Comparison of ENCODE assay signal across 10 cellular contexts in genomic region chr11:8055111-8055835, GRCh38. TPM values are rescaled to one million over a fixed set of nuclear protein-coding genes. Genes with fewer than 3 reads are reported as not detected.
DNase-seq lines count a peak whose midpoint lies in the region; ATAC-seq and TF ChIP-seq lines count a peak whose summit lies in the region.
"Had no signal": no experiment of that assay in that cellular context is flagged by ENCODE, and none has a peak within 500 bp of the region (broad histone marks: within the 10 kb centered on the region; RNA-seq: fewer than 3 reads in every experiment).

No MANE protein-coding gene starts in this region.

- no CpG with 5 or more reads among the region's 7 CpGs for WGBS in IMR-90 (ENCODE audit: extremely low coverage in 2 of 2, insufficient read length in 1 of 2), 2 experiments

- H3K56ac ChIP-seq in IMR-90 (ENCODE audit: extremely low read depth, insufficient read depth, low read length), result no peak overlapping the region

- in situ Hi-C loops in IMR-90 (cut with MboI; ENCODE audit: low sequenced_read_pairs), result no loop called here

- no TSS peak for BruUV-seq in IMR-90 (replicated peaks; lab: Mats Ljungman, UMichigan)

- no peak overlapping the region for H3K23ac ChIP-seq in IMR-90 (ENCODE audit: low read depth, low read length)

- TF ChIP-seq POLR2A in IMR-90 (IDR thresholded peaks at IDR 0.05; ENCODE audit: low read depth, low read length), result no peak

- H3K4me3 ChIP-seq in GM06990 (replicated peaks; ENCODE audit: low read depth, low read length) (no peak overlapping the region), IMR-90 (ENCODE audit: insufficient read depth, low read depth, low read length) (no peak overlapping the region), choroid plexus epithelial cell (ENCODE audit: low read depth, low read length) (no peak overlapping the region), neural cell (ENCODE audit: low read length) (peak overlapping the region; percentile 6)

- H3K9ac ChIP-seq in IMR-90 (ENCODE audit: low read depth, low read length) (no peak overlapping the region), neural cell (ENCODE audit: low read length) (peak overlapping the region; percentile 19)

- no peak overlapping the region for H2BK20ac ChIP-seq in IMR-90 (ENCODE audit: low read depth, low read length)

- no peaks in the 10 kb centered on the region for H3K79me1 ChIP-seq in IMR-90 (ENCODE audit: low read depth in 1 of 2, low read length in 2 of 2)

- no peak overlapping the region for H2BK120ac ChIP-seq in IMR-90 (ENCODE audit: low read depth, low read length)

- TF ChIP-seq CTCF in GM06990 (IDR thresholded peaks at IDR 0.05; ENCODE audit: insufficient read depth, low read length, poor library complexity, severe bottlenecking), result peak; percentile 34
- peak; percentile 11; the same call in 1 of the 2 replicates for TF ChIP-seq CTCF in IMR-90 (conservative IDR thresholded peaks at IDR 0.05; ENCODE audit: low read depth, low read length)
- TF ChIP-seq CTCF in choroid plexus epithelial cell (conservative IDR thresholded peaks at IDR 0.05; ENCODE audit: low read depth, low read length), result peak; percentile 34
- TF ChIP-seq CTCF in neural cell (IDR thresholded peaks at IDR 0.05; ENCODE audit: poor library complexity, severe bottlenecking), result peak; percentile 57

- H2AK5ac ChIP-seq in IMR-90 (ENCODE audit: low read depth, low read length), result no peak overlapping the region

- H3K4me1 ChIP-seq in IMR-90 (ENCODE audit: control insufficient read depth, insufficient read depth, low read length), result peaks cover 2% of the 10 kb centered on the region; the same call in 1 of the 2 replicates

- H3K9me2 ChIP-seq in neural cell (ENCODE audit: insufficient read depth, low read length), result no peaks in the 10 kb centered on the region

- H3K4me2 ChIP-seq in IMR-90 (ENCODE audit: low read depth, low read length) (no peak overlapping the region), neural cell (ENCODE audit: low read length) (no peak overlapping the region)

- no peak overlapping the region for H2AK9ac ChIP-seq in IMR-90 (replicated peaks; ENCODE audit: low read depth, low read length, poor library complexity)

- no peak overlapping the region for H4K91ac ChIP-seq in IMR-90 (ENCODE audit: insufficient read depth, low read depth, low read length)

- H3K27ac ChIP-seq in IMR-90 (ENCODE audit: insufficient read depth, low read length), result no peak overlapping the region
- H3K27ac ChIP-seq in neural cell (ENCODE audit: low read length), result peak overlapping the region; percentile 37

- no peak overlapping the region for H2BK5ac ChIP-seq in IMR-90 (ENCODE audit: low read depth, low read length, poor library complexity, severe bottlenecking)

- peaks cover 7% of the 10 kb centered on the region for H3K9me1 ChIP-seq in IMR-90 (ENCODE audit: insufficient read depth, low read length)

- TF ChIP-seq RAD21 in IMR-90 (IDR thresholded peaks at IDR 0.05; ENCODE audit: low read length) (no peak), neural cell (conservative IDR thresholded peaks at IDR 0.05) (peak; percentile 19)

- H4K20me1 ChIP-seq in IMR-90 (ENCODE audit: insufficient read depth, low read length) (no peaks in the 10 kb centered on the region), neural cell (ENCODE audit: insufficient read depth) (no peaks in the 10 kb centered on the region)

- H3K14ac ChIP-seq in IMR-90 (replicated peaks; ENCODE audit: low read depth, low read length), result no peak overlapping the region

- POLR2A ChIA-PET in IMR-90 (lab: Charles Lee; ENCODE audit: unreplicated experiment), result no interaction called here

- H3K18ac ChIP-seq in IMR-90 (ENCODE audit: low read depth, low read length), result no peak overlapping the region

- no peaks in the 10 kb centered on the region for H3K9me3 ChIP-seq in IMR-90 (ENCODE audit: control insufficient read depth, insufficient read depth, low read length)
- H3K9me3 ChIP-seq in neural cell (ENCODE audit: low read length), result no peaks in the 10 kb centered on the region

- DNase-seq in GM06990 (ENCODE audit: extremely low read depth, insufficient read length), result no peak
- DNase-seq in IMR-90, result no peak
- peak; percentile 9 for DNase-seq in choroid plexus epithelial cell (ENCODE audit: low read depth)
- DNase-seq in NCI-H2029 treated with DMSO at 0.1 percent for 48 hours (lab: John Stamatoyannopoulos, UW), result no peak
- DNase-seq in stimulated activated CD4-positive, alpha-beta T cell treated with anti-CD3 and anti-CD28 coated beads, Interleukin-15, amount 100 ng/mL, for 24 hours, result no peak
- DNase-seq in NCI-H128 (lab: John Stamatoyannopoulos, UW; ENCODE audit: unreplicated experiment), result no peak
- DNase-seq in SHP77 treated with DMSO at 0.1 percent for 48 hours (lab: John Stamatoyannopoulos, UW), result no peak
- DNase-seq: COR-L47, natural killer cell had no signal

- ATAC-seq in IMR-90 (ENCODE audit: low read depth), result no peak

- no peaks in the 10 kb centered on the region for H3F3A ChIP-seq in neural cell (ENCODE audit: insufficient read depth, low read length, poor library complexity, severe bottlenecking)

- H2AFZ ChIP-seq in IMR-90 (replicated peaks; ENCODE audit: low read length, poor library complexity) (no peak overlapping the region), neural cell (ENCODE audit: low read depth, low read length) (no peak overlapping the region)

- H2BK15ac ChIP-seq in IMR-90 (ENCODE audit: low read depth, low read length), result no peak overlapping the region

- TF ChIP-seq EP300 in neural cell (conservative IDR thresholded peaks at IDR 0.05; ENCODE audit: poor library complexity, severe bottlenecking), result no peak

- H4K5ac ChIP-seq in IMR-90 (ENCODE audit: low read depth, low read length), result no peak overlapping the region

- no peaks in the 10 kb centered on the region; the same call in 1 of the 2 replicates for H3K27me3 ChIP-seq in GM06990 (replicated peaks; ENCODE audit: control insufficient read depth, insufficient read depth, low read length)
- peaks cover 2% of the 10 kb centered on the region for H3K27me3 ChIP-seq in IMR-90 (ENCODE audit: control insufficient read depth, insufficient read depth, low read length)
- no peaks in the 10 kb centered on the region for H3K27me3 ChIP-seq in neural cell (ENCODE audit: insufficient read depth, low read depth, low read length)

- dilution Hi-C loops in IMR-90 (cut with HindIII; ENCODE audit: low sequenced_read_pairs, unreplicated experiment), result no loop called here

- H3K36me3 ChIP-seq in GM06990 (ENCODE audit: control insufficient read depth, insufficient read depth, low read length), result no peaks in the 10 kb centered on the region
- H3K36me3 ChIP-seq in IMR-90 (ENCODE audit: control insufficient read depth, insufficient read depth, low read length), result no peaks in the 10 kb centered on the region
- no peaks in the 10 kb centered on the region for H3K36me3 ChIP-seq in neural cell (ENCODE audit: insufficient read depth, low read length)

- intact Hi-C loops in IMR-90 (cut with micrococcal nuclease), result no loop called here

- H4K8ac ChIP-seq in IMR-90 (ENCODE audit: low read depth in 2 of 2, low read length in 2 of 2), result no peak overlapping the region

- CTCF ChIA-PET in IMR-90 (lab: Yijun Ruan, JAX), result interaction anchor here (1.0 kb wide), 1 partner anchor 22 kb away, joined by 3 read pairs; no protein-coding TSS in a partner anchor

- H3K79me2 ChIP-seq in neural cell (replicated peaks; ENCODE audit: insufficient read depth, low read length), result no peaks in the 10 kb centered on the region

- H3K4ac ChIP-seq in IMR-90 (ENCODE audit: low read depth, low read length), result no peak overlapping the region

TF ChIP-seq in IMR-90, 13 proteins besides CTCF, POLR2A, EP300 and RAD21:
- TF ChIP-seq CHD1 (IDR thresholded peaks at IDR 0.05; ENCODE audit: low read depth, low read length) (no peak), USF2 (IDR thresholded peaks at IDR 0.05; ENCODE audit: low read depth, low read length) (no peak), MAFK (IDR thresholded peaks at IDR 0.05; ENCODE audit: low read depth, low read length) (no peak), RCOR1 (IDR thresholded peaks at IDR 0.05; ENCODE audit: insufficient replicate concordance, low read length) (no peak), NFE2L2 (IDR thresholded peaks at IDR 0.05; ENCODE audit: low read depth, low read length) (no peak)

TF ChIP-seq in neural cell, 6 proteins besides CTCF, POLR2A, EP300 and RAD21:
- no peak for TF ChIP-seq EZH2 (IDR thresholded peaks at IDR 0.05; ENCODE audit: borderline replicate concordance, insufficient read depth, low read length, poor library complexity, severe bottlenecking)
- TF ChIP-seq POLR2AphosphoS5 (IDR thresholded peaks at IDR 0.05), result no peak
- no peak for TF ChIP-seq REST (IDR thresholded peaks at IDR 0.05; ENCODE audit: borderline replicate concordance)
- TF ChIP-seq TAF1 (IDR thresholded peaks at IDR 0.05; ENCODE audit: low read depth), result no peak
- TF ChIP-seq SMC3 (conservative IDR thresholded peaks at IDR 0.05; ENCODE audit: poor library complexity), result no peak
- no peak for TF ChIP-seq MXI1 (conservative IDR thresholded peaks at IDR 0.05; ENCODE audit: poor library complexity, severe bottlenecking)

RNA-seq across cellular contexts. Expression of gene TUB, which starts 25.7 kb away (rescaled TPM):
- 10.8 and 12.9 TPM in 2 replicates for total RNA-seq in IMR-90 (2012; rRNA removed)
- polyA plus RNA-seq in IMR-90 (2012; rRNA removed), result 11.5 and 11.8 TPM in 2 replicates
- polyA plus RNA-seq in IMR-90 (2012; cell fraction: cytosol; rRNA removed), result 4.6 and 7.4 TPM in 2 replicates
- polyA plus RNA-seq in IMR-90 (2012; cell fraction: nucleus; rRNA removed; ENCODE audit: low replicate concordance), result 20.6 and 35.3 TPM in 2 replicates
- polyA plus RNA-seq in neural cell, result 125 and 130 TPM in 2 replicates
- polyA minus RNA-seq in neural cell, result 180 and 187 TPM in 2 replicates
- total RNA-seq: natural killer cell had no signal
